ENCODE assay signal across 1 cellular context in genomic region chr14:80477388-80478160, GRCh38.
TF ChIP-seq lines count a peak whose summit lies in the region.

No MANE protein-coding gene starts in this region.

TF ChIP-seq in HepG2, 621 proteins besides CTCF, POLR2A, EP300 and RAD21 (continued from another document):
- TF ChIP-seq STAT6 (CRISPR knock-in tag; IDR thresholded peaks at IDR 0.05; ENCODE audit: borderline replicate concordance) (no peak), ZFP62 (CRISPR knock-in tag; IDR thresholded peaks at IDR 0.05) (no peak), GFI1 (CRISPR knock-in tag; IDR thresholded peaks at IDR 0.05; ENCODE audit: borderline replicate concordance) (no peak), ZNF276 (CRISPR knock-in tag; IDR thresholded peaks at IDR 0.05; ENCODE audit: low read depth) (no peak), HNRNPK (IDR thresholded peaks at IDR 0.05; ENCODE audit: low read depth, low read length, poor library complexity, severe bottlenecking) (no peak), ZBTB34 (CRISPR knock-in tag; IDR thresholded peaks at IDR 0.05) (no peak), DMAP1 (CRISPR knock-in tag; IDR thresholded peaks at IDR 0.05) (no peak), TEF (CRISPR knock-in tag; IDR thresholded peaks at IDR 0.05) (no peak), ZBTB7A (CRISPR knock-in tag; IDR thresholded peaks at IDR 0.05) (no peak), ZNF891 (CRISPR knock-in tag; IDR thresholded peaks at IDR 0.05) (no peak), REL (CRISPR knock-in tag; conservative IDR thresholded peaks at IDR 0.05) (no peak), HIC2 (CRISPR knock-in tag; IDR thresholded peaks at IDR 0.05; ENCODE audit: low read depth) (no peak), TBL1XR1 (IDR thresholded peaks at IDR 0.05; ENCODE audit: borderline replicate concordance, low read length, partially characterized antibody) (no peak)
